ENCODE assay signal across 27 cellular contexts in genomic region chr11:95432714-95433503, GRCh38.
"Had no signal": no experiment of that assay in that cellular context is flagged by ENCODE, and none has a peak within 500 bp of the region (broad histone marks: within the 10 kb centered on the region; RNA-seq: fewer than 3 reads in every experiment).

No MANE protein-coding gene starts in this region.

- H3K9me3 ChIP-seq: pancreas, psoas muscle, uterus had no signal

- H3K9me3 Mint-ChIP-seq: activated CD4-positive, alpha-beta memory T cell treated with anti-CD3 and anti-CD28 coated beads for 36 hours; activated naive CD4-positive, alpha-beta T cell treated with anti-CD3 and anti-CD28 coated beads for 36 hours; activated T-cell treated with anti-CD3 and anti-CD28 coated beads, Interleukin-2, amount 50 U/mL, for 72 hours; natural killer cell; T-helper 1 cell treated with Interleukin-12 subunit alpha and Interleukin-12 subunit beta and Interleukin-4 antibody, amounts not matched to agents 30 μg/mL and 1 μg/mL, for 36 hours had no signal

- H3K36me3 ChIP-seq: pancreas, uterus had no signal

- H3K27me3 Mint-ChIP-seq: activated CD4-positive, alpha-beta memory T cell treated with anti-CD3 and anti-CD28 coated beads for 36 hours; activated CD4-positive, alpha-beta T cell treated with anti-CD3 and anti-CD28 coated beads for 36 hours had no signal

- H3K4me3 Mint-ChIP-seq: activated CD4-positive, alpha-beta memory T cell treated with anti-CD3 and anti-CD28 coated beads for 36 hours; activated CD4-positive, alpha-beta T cell treated with anti-CD3 and anti-CD28 coated beads for 36 hours; activated naive CD4-positive, alpha-beta T cell treated with anti-CD3 and anti-CD28 coated beads for 36 hours; activated naive CD8-positive, alpha-beta T cell treated with anti-CD3 and anti-CD28 coated beads, Interleukin-2, amount 10 ng/mL, durations not matched to agents 7 days and 5 days; activated T-cell treated with anti-CD3 and anti-CD28 coated beads, Interleukin-2, amount 50 U/mL, for 72 hours; immature natural killer cell; natural killer cell; stimulated activated naive B cell treated with anti-CD40 and anti-IgM and Interleukin-4, amounts not matched to agents 10 μg/mL and 1 μg/mL and 100 μg/mL, for 72 hours; T-helper 1 cell treated with Interleukin-12 subunit alpha and Interleukin-12 subunit beta and Interleukin-4 antibody, amounts not matched to agents 30 μg/mL and 1 μg/mL, for 36 hours; WTC11 had no signal

- ATAC-seq: activated CD4-positive, alpha-beta T cell treated with anti-CD3 and anti-CD28 coated beads for 36 hours; activated T-cell treated with anti-CD3 and anti-CD28 coated beads, Interleukin-2, amount 50 U/mL, for 72 hours; left ventricle myocardium superior; natural killer cell; pancreas; psoas muscle; right cardiac atrium; stimulated activated naive B cell treated with anti-CD40 and anti-IgM and Interleukin-4, amounts not matched to agents 10 μg/mL and 1 μg/mL and 100 μg/mL, for 72 hours; WTC11 had no signal

- H3K4me3 ChIP-seq: coronary artery, pancreas, psoas muscle, skin epidermis, uterus had no signal

- H3K27ac ChIP-seq: coronary artery, pancreas, psoas muscle, skin epidermis, uterus had no signal

- H3K4me1 ChIP-seq: pancreas, psoas muscle, uterus had no signal

- H3K27me3 ChIP-seq: pancreas, uterus had no signal

- FAIRE-seq: pancreas had no signal

- H3K27ac Mint-ChIP-seq: activated CD4-positive, alpha-beta memory T cell treated with anti-CD3 and anti-CD28 coated beads for 36 hours; activated CD4-positive, alpha-beta T cell treated with anti-CD3 and anti-CD28 coated beads for 36 hours; activated naive CD4-positive, alpha-beta T cell treated with anti-CD3 and anti-CD28 coated beads for 36 hours; activated naive CD8-positive, alpha-beta T cell treated with anti-CD3 and anti-CD28 coated beads, Interleukin-2, amount 10 ng/mL, durations not matched to agents 7 days and 5 days; activated T-cell treated with anti-CD3 and anti-CD28 coated beads, Interleukin-2, amount 50 U/mL, for 72 hours; immature natural killer cell; natural killer cell; stimulated activated naive B cell treated with anti-CD40 and anti-IgM and Interleukin-4, amounts not matched to agents 10 μg/mL and 1 μg/mL and 100 μg/mL, for 72 hours; T-helper 1 cell treated with Interleukin-12 subunit alpha and Interleukin-12 subunit beta and Interleukin-4 antibody, amounts not matched to agents 30 μg/mL and 1 μg/mL, for 36 hours; WTC11 had no signal

- H3K36me3 Mint-ChIP-seq: activated CD4-positive, alpha-beta memory T cell treated with anti-CD3 and anti-CD28 coated beads for 36 hours; natural killer cell; stimulated activated naive B cell treated with anti-CD40 and anti-IgM and Interleukin-4, amounts not matched to agents 10 μg/mL and 1 μg/mL and 100 μg/mL, for 72 hours had no signal

- DNase-seq: activated CD4-positive, alpha-beta memory T cell treated with anti-CD3 and anti-CD28 coated beads for 36 hours; activated CD4-positive, alpha-beta T cell treated with anti-CD3 and anti-CD28 coated beads for 36 hours; activated effector memory CD4-positive, alpha-beta T cell treated with Interleukin-2 at 50 U/mL for 16 hours; activated naive CD4-positive, alpha-beta T cell treated with anti-CD3 and anti-CD28 coated beads for 36 hours; activated naive CD8-positive, alpha-beta T cell treated with anti-CD3 and anti-CD28 coated beads, Interleukin-2, amount 10 ng/mL, durations not matched to agents 7 days and 5 days; activated T-cell treated with anti-CD3 and anti-CD28 coated beads, Interleukin-2, amount 50 U/mL, for 72 hours; amniotic stem cell; cerebellar nuclear complex; erythroblast; foreskin melanocyte; immature natural killer cell; kidney glomerular epithelial cell; left ventricle myocardium superior; midbrain; natural killer cell; pancreas; psoas muscle; right cardiac atrium; stimulated activated CD4-positive, alpha-beta T cell treated with anti-CD3 and anti-CD28 coated beads, Interleukin-2, amount 100 ng/mL, for 24 hours; stimulated activated naive B cell treated with anti-CD40 and anti-IgM and Interleukin-4, amounts not matched to agents 10 μg/mL and 1 μg/mL and 100 μg/mL, for 72 hours; T1000; trophoblast cell; uterus had no signal
